In the genomic region with DNA sequence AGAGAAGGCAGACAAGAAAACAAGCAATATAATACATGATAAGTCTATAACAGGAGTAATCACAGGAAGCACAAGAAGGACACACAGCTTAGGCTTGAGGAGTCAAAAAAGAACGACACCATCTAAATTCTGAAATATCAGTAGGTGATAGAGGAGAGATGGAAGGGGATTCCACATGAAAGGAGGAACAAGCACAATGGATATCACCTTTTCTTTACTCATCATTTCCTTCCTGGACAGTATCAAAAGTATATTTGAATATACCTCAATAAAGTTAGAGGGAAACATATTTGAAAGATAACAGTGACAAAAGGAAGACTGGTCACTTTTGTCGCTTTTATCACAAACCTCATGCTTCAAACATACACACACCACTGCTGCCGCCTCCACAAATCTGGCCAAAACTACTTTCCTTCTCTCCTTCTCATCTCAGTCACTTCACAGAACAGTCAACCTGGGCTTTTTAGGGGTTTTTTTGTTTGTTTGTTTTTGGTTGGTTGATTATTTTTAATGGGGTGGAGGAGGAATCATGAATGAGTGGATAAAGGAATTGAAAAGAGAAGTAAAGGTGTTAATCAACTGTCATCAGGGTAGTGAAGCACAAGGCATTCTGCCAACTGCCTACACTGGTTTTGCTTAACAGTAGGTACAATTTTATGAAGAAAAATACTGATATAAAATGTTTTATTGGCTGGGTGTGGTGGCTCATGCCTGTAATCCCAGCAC, we compare ENCODE assay signal across 12 cellular contexts. TPM values are rescaled to one million over a fixed set of nuclear protein-coding genes. Genes with fewer than 3 reads are reported as not detected.
DNase-seq lines count a peak whose midpoint lies in the region; ATAC-seq and TF ChIP-seq lines count a peak whose summit lies in the region.
"Had no signal": no experiment of that assay in that cellular context is flagged by ENCODE, and none has a peak within 500 bp of the region (broad histone marks: within the 10 kb centered on the region; RNA-seq: fewer than 3 reads in every experiment).

No MANE protein-coding gene starts in this region.

- no peak for DNase-seq in activated CD8-positive, alpha-beta memory T cell treated with anti-CD3 and anti-CD28 coated beads, Interleukin-2, amount 10 ng/mL, durations not matched to agents 7 days and 5 days
- DNase-seq in activated CD8-positive, alpha-beta memory T cell treated with anti-CD3 and anti-CD28 coated beads, Interleukin-2, amount 50 U/mL, for 48 hours: no peak
- DNase-seq in WTC11 (ENCODE audit: low spot score) (no peak), dorsolateral prefrontal cortex (no peak), kidney tubule cell (ENCODE audit: low spot score) (no peak)
- peak; percentile 49 for DNase-seq in stimulated activated naive B cell treated with anti-CD40 and anti-IgM and Interleukin-4, amounts not matched to agents 10 μg/mL and 1 μg/mL and 100 μg/mL, for 72 hours
- DNase-seq: caudate nucleus; left ventricle myocardium superior; stimulated activated CD4-positive, alpha-beta T cell treated with anti-CD3 and anti-CD28 coated beads, Interleukin-4, amount 100 ng/mL, for 1 hour had no signal

- TF ChIP-seq CTCF in WTC11 (IDR thresholded peaks at IDR 0.05): no peak
- no peak for TF ChIP-seq CTCF in dorsolateral prefrontal cortex (IDR thresholded peaks at IDR 0.05 in 54 of 56, conservative IDR thresholded peaks at IDR 0.05 in 2 of 56; ENCODE audit: low read depth in 1 of 56, partially characterized antibody in 56 of 56)

- H3K4me3 ChIP-seq in dorsolateral prefrontal cortex: no peak overlapping the region
- H3K4me3 ChIP-seq: thoracic aorta had no signal

- no peak overlapping the region for H3K27ac ChIP-seq in dorsolateral prefrontal cortex
- H3K27ac ChIP-seq: thoracic aorta had no signal

- peaks cover 34% of the 10 kb centered on the region for H3K36me3 Mint-ChIP-seq in activated CD8-positive, alpha-beta memory T cell treated with anti-CD3 and anti-CD28 coated beads, Interleukin-2, amount 10 ng/mL, durations not matched to agents 7 days and 5 days
- no peaks in the 10 kb centered on the region for H3K36me3 Mint-ChIP-seq in WTC11
- H3K36me3 Mint-ChIP-seq in stimulated activated naive B cell treated with anti-CD40 and anti-IgM and Interleukin-4, amounts not matched to agents 10 μg/mL and 1 μg/mL and 100 μg/mL, for 72 hours: peaks cover 13 to 24% of the 10 kb centered on the region in 2 donors

- H3K27ac Mint-ChIP-seq in activated CD8-positive, alpha-beta memory T cell treated with anti-CD3 and anti-CD28 coated beads, Interleukin-2, amount 10 ng/mL, durations not matched to agents 7 days and 5 days: peak overlapping the region; percentile 79
- 0 out of 2 replicates have a peak overlapping the region, but pooled peaks have one; percentile 48 for H3K27ac Mint-ChIP-seq in WTC11
- peak overlapping the region; percentile 84 for H3K27ac Mint-ChIP-seq in stimulated activated naive B cell treated with anti-CD40 and anti-IgM and Interleukin-4, amounts not matched to agents 10 μg/mL and 1 μg/mL and 100 μg/mL, for 72 hours

- H3K27me3 ChIP-seq in dorsolateral prefrontal cortex: no peaks in the 10 kb centered on the region

- peak; percentile 54 for ATAC-seq in activated CD8-positive, alpha-beta memory T cell treated with anti-CD3 and anti-CD28 coated beads, Interleukin-2, amount 10 ng/mL, durations not matched to agents 7 days and 5 days
- peak; percentile 62 for ATAC-seq in HG02642 (IDR thresholded peaks at IDR 0.05; ENCODE audit: poor library complexity, unreplicated experiment)
- ATAC-seq in WTC11: no peak
- peak; percentile 89 to 90 for ATAC-seq in stimulated activated naive B cell treated with anti-CD40 and anti-IgM and Interleukin-4, amounts not matched to agents 10 μg/mL and 1 μg/mL and 100 μg/mL, for 72 hours (replicated peaks)
- ATAC-seq in GM19463 (IDR thresholded peaks at IDR 0.05; ENCODE audit: unreplicated experiment): no peak
- ATAC-seq: left ventricle myocardium superior had no signal

- H3K9me3 Mint-ChIP-seq in activated CD8-positive, alpha-beta memory T cell treated with anti-CD3 and anti-CD28 coated beads, Interleukin-2, amount 10 ng/mL, durations not matched to agents 7 days and 5 days (ENCODE audit: low read depth): no peaks in the 10 kb centered on the region
- no peaks in the 10 kb centered on the region for H3K9me3 Mint-ChIP-seq in WTC11
- H3K9me3 Mint-ChIP-seq in stimulated activated naive B cell treated with anti-CD40 and anti-IgM and Interleukin-4, amounts not matched to agents 10 μg/mL and 1 μg/mL and 100 μg/mL, for 72 hours: no peaks in the 10 kb centered on the region

- CTCF ChIA-PET in activated CD8-positive, alpha-beta memory T cell treated with anti-CD3 and anti-CD28 coated beads, Interleukin-2, amount 10 ng/mL, durations not matched to agents 7 days and 5 days (lab: Charles Lee): no interaction called here
- CTCF ChIA-PET in WTC11 (lab: Charles Lee): no interaction called here

- H3K4me3 Mint-ChIP-seq in activated CD8-positive, alpha-beta memory T cell treated with anti-CD3 and anti-CD28 coated beads, Interleukin-2, amount 10 ng/mL, durations not matched to agents 7 days and 5 days: peak overlapping the region; percentile 9
- H3K4me3 Mint-ChIP-seq in WTC11: no peak overlapping the region
- peak overlapping the region; percentile 36 to 50 for H3K4me3 Mint-ChIP-seq in stimulated activated naive B cell treated with anti-CD40 and anti-IgM and Interleukin-4, amounts not matched to agents 10 μg/mL and 1 μg/mL and 100 μg/mL, for 72 hours

- POLR2A ChIA-PET in WTC11 (lab: Charles Lee): no interaction called here

- intact Hi-C loops in dorsolateral prefrontal cortex (cut with DNase I): no loop called here

- peaks cover 43% of the 10 kb centered on the region for H3K4me1 Mint-ChIP-seq in activated CD8-positive, alpha-beta memory T cell treated with anti-CD3 and anti-CD28 coated beads, Interleukin-2, amount 10 ng/mL, durations not matched to agents 7 days and 5 days
- H3K4me1 Mint-ChIP-seq in WTC11: peaks cover 23% of the 10 kb centered on the region
- peaks cover 35 to 57% of the 10 kb centered on the region in 2 donors for H3K4me1 Mint-ChIP-seq in stimulated activated naive B cell treated with anti-CD40 and anti-IgM and Interleukin-4, amounts not matched to agents 10 μg/mL and 1 μg/mL and 100 μg/mL, for 72 hours

- no peaks in the 10 kb centered on the region for H3K27me3 Mint-ChIP-seq in activated CD8-positive, alpha-beta memory T cell treated with anti-CD3 and anti-CD28 coated beads, Interleukin-2, amount 10 ng/mL, durations not matched to agents 7 days and 5 days
- no peaks in the 10 kb centered on the region for H3K27me3 Mint-ChIP-seq in WTC11 (ENCODE audit: low read depth)
- H3K27me3 Mint-ChIP-seq in stimulated activated naive B cell treated with anti-CD40 and anti-IgM and Interleukin-4, amounts not matched to agents 10 μg/mL and 1 μg/mL and 100 μg/mL, for 72 hours: no peaks in the 10 kb centered on the region

TF ChIP-seq in WTC11, 78 proteins besides CTCF, POLR2A, EP300 and RAD21:
- TF ChIP-seq CREB1 (CRISPR knock-in tag; IDR thresholded peaks at IDR 0.05) (no peak), MXD4 (CRISPR knock-in tag; IDR thresholded peaks at IDR 0.05; ENCODE audit: borderline replicate concordance) (no peak), NFYB (CRISPR knock-in tag; conservative IDR thresholded peaks at IDR 0.05; ENCODE audit: low read depth) (no peak), ZNF396 (CRISPR knock-in tag; IDR thresholded peaks at IDR 0.05; ENCODE audit: borderline replicate concordance) (no peak)
- TF ChIP-seq, protein P1, sequence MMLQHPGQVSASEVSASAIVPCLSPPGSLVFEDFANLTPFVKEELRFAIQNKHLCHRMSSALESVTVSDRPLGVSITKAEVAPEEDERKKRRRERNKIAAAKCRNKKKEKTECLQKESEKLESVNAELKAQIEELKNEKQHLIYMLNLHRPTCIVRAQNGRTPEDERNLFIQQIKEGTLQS (CRISPR knock-in tag; conservative IDR thresholded peaks at IDR 0.05): no peak

RNA-seq across cellular contexts. Expression of gene DENND4A, which starts 18.5 kb away (rescaled TPM):
- 10 to 100 TPM; 47.3 to 52.0 TPM for total RNA-seq in activated CD8-positive, alpha-beta memory T cell treated with anti-CD3 and anti-CD28 coated beads, Interleukin-2, amount 10 ng/mL, durations not matched to agents 7 days and 5 days
- total RNA-seq in WTC11 (2021) (4.9 to 5.7 TPM (median 5.5 TPM) in 3 replicates), dorsolateral prefrontal cortex (10 to 100 TPM; 52.0 to 89.8 (median 72.2) TPM)

Comparison
In these comparisons a context has a peak if more than half of its experiments do, and no peak if none do; other contexts are left out.
1. ATAC-seq: peak in activated CD8-positive, alpha-beta memory T cell treated with anti-CD3 and anti-CD28 coated beads, Interleukin-2, amount 10 ng/mL, durations not matched to agents 7 days and 5 days (single experiment), HG02642 (single experiment) and stimulated activated naive B cell treated with anti-CD40 and anti-IgM and Interleukin-4, amounts not matched to agents 10 μg/mL and 1 μg/mL and 100 μg/mL, for 72 hours (2 of 2); none in WTC11 (single experiment) and GM19463 (single experiment).
2. Peak in every context shown above with its lines, with median percentiles within 50 percentile points of each other: H3K27ac Mint-ChIP-seq.